ENCODE assay signal across 19 cellular contexts in the genomic region with DNA sequence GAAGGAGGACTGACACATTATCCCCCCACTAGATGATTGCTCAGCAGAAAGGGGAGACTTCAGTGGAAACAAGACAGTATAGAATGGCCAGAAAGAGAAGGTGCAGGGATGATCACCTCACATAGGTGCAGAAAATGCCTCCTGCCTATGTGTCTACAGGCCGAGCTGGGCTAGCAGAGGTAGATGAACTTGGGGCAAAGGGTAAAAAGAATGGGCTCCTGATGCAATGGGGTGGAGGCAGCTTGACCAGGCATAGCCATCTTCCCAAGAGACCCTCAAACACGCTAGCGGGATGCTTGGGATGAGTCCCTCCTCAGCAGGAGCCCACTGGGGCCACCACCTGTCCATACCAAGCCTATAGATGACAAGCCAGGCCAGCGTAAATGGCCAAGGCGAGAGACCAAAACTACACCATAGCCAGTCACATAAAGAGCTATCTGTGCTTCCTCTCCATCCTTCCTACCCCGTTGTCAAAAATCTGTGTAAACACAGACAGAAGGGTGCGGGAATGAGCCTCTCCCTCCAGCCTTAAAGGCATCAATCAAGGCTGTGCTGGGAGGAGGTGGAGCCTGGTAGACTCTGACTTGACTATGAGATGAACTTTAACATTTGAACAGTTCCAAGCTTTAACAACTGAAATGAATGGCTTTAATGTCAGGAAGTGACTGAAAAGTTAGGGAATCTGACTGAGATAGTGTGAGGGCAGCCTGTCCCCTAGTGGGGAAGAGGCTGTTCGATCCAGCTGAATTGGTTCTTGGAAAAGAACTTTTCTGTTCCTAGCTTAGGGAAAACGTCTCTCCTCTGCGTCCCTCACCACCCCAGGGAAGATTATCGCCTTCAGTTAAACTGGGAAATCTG. TPM values are rescaled to one million over a fixed set of nuclear protein-coding genes. Genes with fewer than 3 reads are reported as not detected.
A peak's percentile ranks its signal among the peaks of the same experiment; 100 is the strongest.
DNase-seq lines count a peak whose midpoint lies in the region; ATAC-seq, FAIRE-seq and TF ChIP-seq lines count a peak whose summit lies in the region.
"Had no signal": no experiment of that assay in that cellular context is flagged by ENCODE, and none has a peak within 500 bp of the region (broad histone marks: within the 10 kb centered on the region; RNA-seq: fewer than 3 reads in every experiment).

No MANE protein-coding gene starts in this region.

- no peak overlapping the region for H3K4me3 ChIP-seq in heart right ventricle
- no peak overlapping the region for H3K4me3 ChIP-seq in endothelial cell of umbilical vein (replicated peaks in 1 of 3; ENCODE audit: insufficient read depth in 1 of 3, low read depth in 1 of 3, low read length in 3 of 3)
- H3K4me3 ChIP-seq in mucosa of descending colon: no peak overlapping the region
- H3K4me3 ChIP-seq: esophagus squamous epithelium had no signal

- H3K9me3 ChIP-seq in heart right ventricle (no peaks in the 10 kb centered on the region), endothelial cell of umbilical vein (replicated peaks; ENCODE audit: control insufficient read depth, insufficient read depth, low read length) (no peaks in the 10 kb centered on the region), mucosa of descending colon (no peaks in the 10 kb centered on the region)
- H3K9me3 ChIP-seq: esophagus squamous epithelium had no signal

- H3K27ac ChIP-seq in heart right ventricle (no peak overlapping the region), endothelial cell of umbilical vein (ENCODE audit: insufficient read depth, low read depth, low read length) (no peak overlapping the region)
- H3K27ac ChIP-seq: esophagus squamous epithelium had no signal

- dilution Hi-C loops in endothelial cell of umbilical vein (cut with MboI; ENCODE audit: extremely low pct_ligation_motif_present, low sequenced_read_pairs): no loop called here

- 73 to 81% methylated on average over 11 of the region's 11 CpGs for WGBS in heart right ventricle, 2 donors

- TF ChIP-seq CTCF in heart right ventricle (IDR thresholded peaks at IDR 0.05) (peak; percentile 17 to 60 (median 39)), endothelial cell of umbilical vein (IDR thresholded peaks at IDR 0.05; ENCODE audit: extremely low read depth in 1 of 2, insufficient read depth in 1 of 2, low read depth in 1 of 2, low read length in 2 of 2) (peak in 1 of 2 donors; percentile 9), mucosa of descending colon (IDR thresholded peaks at IDR 0.05) (peak; percentile 33)

- TF ChIP-seq POLR2A in endothelial cell of umbilical vein (IDR thresholded peaks at IDR 0.05; ENCODE audit: low read depth, low read length): no peak

- H2AFZ ChIP-seq in endothelial cell of umbilical vein (ENCODE audit: low read depth, low read length): no peak overlapping the region

- H3K36me3 ChIP-seq in heart right ventricle: no peaks in the 10 kb centered on the region
- no peaks in the 10 kb centered on the region for H3K36me3 ChIP-seq in endothelial cell of umbilical vein (ENCODE audit: control insufficient read depth in 2 of 2, extremely low read depth in 1 of 2, insufficient read depth in 2 of 2, low read length in 2 of 2)
- no peaks in the 10 kb centered on the region for H3K36me3 ChIP-seq in mucosa of descending colon (ENCODE audit: low read depth)
- H3K36me3 ChIP-seq: esophagus squamous epithelium had no signal

- no peak overlapping the region for H3K9ac ChIP-seq in endothelial cell of umbilical vein (replicated peaks; ENCODE audit: extremely low read depth, insufficient read depth, low read length)

- no peaks in the 10 kb centered on the region for H3K79me2 ChIP-seq in endothelial cell of umbilical vein (ENCODE audit: control insufficient read depth, insufficient read depth, low read length)

- no peaks in the 10 kb centered on the region for H4K20me1 ChIP-seq in endothelial cell of umbilical vein (replicated peaks; ENCODE audit: control insufficient read depth, extremely low read depth, insufficient read depth, low read length)

- peak; percentile 35 for FAIRE-seq in endothelial cell of umbilical vein (lab: Jason Lieb, UNC)
- FAIRE-seq: bronchial epithelial cell, HTR-8/SVneo, keratinocyte, RCC 7860 had no signal

- CTCF ChIA-PET in endothelial cell of umbilical vein (lab: Charles Lee): interaction anchor here (0.6 to 9.2 kb wide), 13 partner anchors 8 to 623 kb away, joined by 3 to 79 read pairs (median 4); partner anchors contain the start of gene C9orf152

- no peaks in the 10 kb centered on the region for H3K9me1 ChIP-seq in endothelial cell of umbilical vein (replicated peaks; ENCODE audit: control insufficient read depth, extremely low read depth, insufficient read depth, low read length)

- no TSS peak for BruUV-seq in endothelial cell of umbilical vein (replicated peaks; lab: Mats Ljungman, UMichigan)

- H3K4me1 ChIP-seq in heart right ventricle: peaks cover 0 to 10% (median 0%) of the 10 kb centered on the region in 9 donors
- no peaks in the 10 kb centered on the region for H3K4me1 ChIP-seq in endothelial cell of umbilical vein (ENCODE audit: control insufficient read depth, extremely low read depth, insufficient read depth, low read length)
- peaks cover 39% of the 10 kb centered on the region for H3K4me1 ChIP-seq in mucosa of descending colon (ENCODE audit: low read depth)

- DNase-seq in heart right ventricle: no peak
- no peak for DNase-seq in cardiac septum (ENCODE audit: low spot score)
- DNase-seq in endothelial cell of umbilical vein (ENCODE audit: low read depth, low spot score): no peak
- DNase-seq in mucosa of descending colon: peak in 2 of 3 donors; percentile 46 to 60
- DNase-seq in activated CD8-positive, alpha-beta memory T cell treated with anti-CD3 and anti-CD28 coated beads, Interleukin-2, amount 50 U/mL, for 4 hours: no peak
- no peak for DNase-seq in SW480 (ENCODE audit: low spot score)
- DNase-seq in NK-92 (lab: John Stamatoyannopoulos, UW; ENCODE audit: unreplicated experiment): no peak
- DNase-seq: activated CD4-positive, alpha-beta T cell treated with anti-CD3 and anti-CD28 coated beads, Interleukin-2, amount 50 U/mL, for 48 hours; activated gamma-delta T cell; DMS53; esophagus squamous epithelium; NCI-H2227 treated with DMSO at 0.1 percent for 48 hours had no signal

- POLR2A ChIA-PET in endothelial cell of umbilical vein (lab: Charles Lee): interaction anchor here (1.3 kb wide), 1 partner anchor 14 kb away, joined by 9 read pairs; no protein-coding TSS in a partner anchor

- H3K27me3 ChIP-seq in heart right ventricle (no peaks in the 10 kb centered on the region), endothelial cell of umbilical vein (ENCODE audit: control insufficient read depth in 2 of 2, insufficient read depth in 2 of 2, low read length in 2 of 2) (no peaks in the 10 kb centered on the region)
- H3K27me3 ChIP-seq: esophagus squamous epithelium had no signal

- H3K4me2 ChIP-seq in endothelial cell of umbilical vein (ENCODE audit: insufficient read depth, low read length): no peak overlapping the region

- ATAC-seq in heart right ventricle (peak in 5 of 8 donors; percentile 19 to 52 (median 31)), mucosa of descending colon (peak; percentile 72), HG03469 (IDR thresholded peaks at IDR 0.05; ENCODE audit: unreplicated experiment) (no peak)

- intact Hi-C loops in heart right ventricle (cut with DNase I): loop anchor here in 2 of 10 donors (10.0 kb wide), 2 partner anchors 417 to 427 kb away; no protein-coding TSS in a partner anchor
- intact Hi-C loops in cardiac septum (cut with DNase I): loop anchor here (10.0 kb wide), 1 partner anchor 623 kb away; no protein-coding TSS in a partner anchor
- intact Hi-C loops in endothelial cell of umbilical vein (cut with micrococcal nuclease): no loop called here
- intact Hi-C loops in mucosa of descending colon (cut with DNase I, micrococcal nuclease): no loop called here

TF ChIP-seq in endothelial cell of umbilical vein, 7 proteins besides CTCF, POLR2A, EP300 and RAD21:
- TF ChIP-seq GATA2 (IDR thresholded peaks at IDR 0.05; ENCODE audit: insufficient read depth, insufficient read length, low read depth, low read length) (no peak), FOS (IDR thresholded peaks at IDR 0.05; ENCODE audit: borderline replicate concordance, insufficient read depth, low read length) (no peak), POLR2AphosphoS5 (IDR thresholded peaks at IDR 0.05; ENCODE audit: insufficient read depth, low read depth, low read length) (no peak), EZH2 (IDR thresholded peaks at IDR 0.05; ENCODE audit: borderline replicate concordance, low read depth, low read length, severe bottlenecking) (no peak), MYC (IDR thresholded peaks at IDR 0.05; ENCODE audit: low read depth, low read length) (no peak), MAX (IDR thresholded peaks at IDR 0.05; ENCODE audit: insufficient read depth, insufficient read length) (no peak)

RNA-seq across cellular contexts. Expression of gene C9orf152, which starts 10.4 kb away (rescaled TPM):
- total RNA-seq in heart right ventricle: not detected
- not detected for polyA plus RNA-seq in heart right ventricle
- not detected for total RNA-seq in cardiac septum
- not detected in 2 replicates for total RNA-seq in endothelial cell of umbilical vein
- polyA plus RNA-seq in endothelial cell of umbilical vein: not detected in 2 replicates
- not detected in 2 replicates for polyA plus RNA-seq in endothelial cell of umbilical vein (2011; cell fraction: cytosol; rRNA removed)
- polyA plus RNA-seq in endothelial cell of umbilical vein (2011; cell fraction: nucleus; rRNA removed): not detected in 2 replicates
- polyA plus RNA-seq in endothelial cell of umbilical vein (2012): 0.10 and 0.15 TPM in 2 replicates
- not detected in 2 replicates for polyA minus RNA-seq in endothelial cell of umbilical vein
- not detected for polyA minus RNA-seq in endothelial cell of umbilical vein (2011; cell fraction: cytosol; rRNA and poly(A)+ RNA removed)
- not detected in 2 replicates for polyA minus RNA-seq in endothelial cell of umbilical vein (2011; cell fraction: nucleus; rRNA and poly(A)+ RNA removed)
- total RNA-seq in mucosa of descending colon: 10 to 100 TPM; 20.4 to 69.4 (median 42.9) TPM
- total RNA-seq: A673 had no signal
- polyA plus RNA-seq: keratinocyte, neural cell had no signal

RNA-seq across cellular contexts. Expression of gene TXN, which starts 58.7 kb away (rescaled TPM):
- 100 to 1,000 TPM in 1 of 10 donors, 10 to 100 TPM in 9; 50.7 to 113 (median 56.1) TPM for total RNA-seq in heart right ventricle
- polyA plus RNA-seq in heart right ventricle: 100 to 1,000 TPM; 108 to 134 TPM
- total RNA-seq in cardiac septum: 60.0 TPM
- 280 and 286 TPM in 2 replicates for total RNA-seq in endothelial cell of umbilical vein
- 286 and 373 TPM in 2 replicates for polyA plus RNA-seq in endothelial cell of umbilical vein
- 308 and 389 TPM in 2 replicates for polyA plus RNA-seq in endothelial cell of umbilical vein (2011; cell fraction: cytosol; rRNA removed)
- polyA plus RNA-seq in endothelial cell of umbilical vein (2011; cell fraction: nucleus; rRNA removed): 89.3 and 113 TPM in 2 replicates
- 403 and 514 TPM in 2 replicates for polyA plus RNA-seq in endothelial cell of umbilical vein (2012)
- 87.7 and 95.7 TPM in 2 replicates for polyA minus RNA-seq in endothelial cell of umbilical vein
- polyA minus RNA-seq in endothelial cell of umbilical vein (2011; cell fraction: cytosol; rRNA and poly(A)+ RNA removed): 98.5 TPM
- polyA minus RNA-seq in endothelial cell of umbilical vein (2011; cell fraction: nucleus; rRNA and poly(A)+ RNA removed): 15.2 and 18.1 TPM in 2 replicates
- total RNA-seq in mucosa of descending colon: 100 to 1,000 TPM; 228 to 441 (median 422) TPM

Comparison
In these comparisons a context has a peak if more than half of its experiments do, and no peak if none do; other contexts are left out.
1. DNase-seq: peak in mucosa of descending colon (2 of 3); none in heart right ventricle (0 of 2), cardiac septum (single experiment), endothelial cell of umbilical vein (single experiment), activated CD8-positive, alpha-beta memory T cell treated with anti-CD3 and anti-CD28 coated beads, Interleukin-2, amount 50 U/mL, for 4 hours (single experiment), SW480 (single experiment) and NK-92 (single experiment).
2. RNA of gene C9orf152, which starts 10.4 kb away (total RNA-seq): 20.4 to 69.4 TPM in mucosa of descending colon; not detected in heart right ventricle, not detected in cardiac septum (single experiment) and not detected in endothelial cell of umbilical vein; every median in the first group is over 10 times any median in the second.